ENCODE assay signal across 9 cellular contexts in genomic region chr5:161676109-161676508, GRCh38. TPM values are rescaled to one million over a fixed set of nuclear protein-coding genes. Genes with fewer than 3 reads are reported as not detected.
DNase-seq lines count a peak whose midpoint lies in the region; ATAC-seq, FAIRE-seq and TF ChIP-seq lines count a peak whose summit lies in the region.
"Had no signal": no experiment of that assay in that cellular context is flagged by ENCODE, and none has a peak within 500 bp of the region (broad histone marks: within the 10 kb centered on the region; RNA-seq: fewer than 3 reads in every experiment).

No MANE protein-coding gene starts in this region.

- H4K20me1 ChIP-seq in GM12878 (ENCODE audit: control insufficient read depth, insufficient read depth), result no peaks in the 10 kb centered on the region

- no peak overlapping the region for H3K27ac ChIP-seq in GM12878 (ENCODE audit: control insufficient read depth, insufficient read depth)
- H3K27ac ChIP-seq: parathyroid adenoma had no signal

- H3K9me3 ChIP-seq in GM12878 (replicated peaks; ENCODE audit: control insufficient read depth, insufficient read depth, low read length), result no peaks in the 10 kb centered on the region

- TF ChIP-seq CTCF in GM12878 (IDR thresholded peaks at IDR 0.05 in 2 of 3, conservative IDR thresholded peaks at IDR 0.05 in 1 of 3; ENCODE audit: control insufficient read depth in 2 of 3, extremely low read depth in 1 of 3, insufficient read depth in 1 of 3, low read depth in 3 of 3, low read length in 3 of 3), result peak; percentile 61 to 69 (median 66); a peak in 5 of 6 replicates

- CTCF ChIA-PET in GM12878 (lab: Yijun Ruan, JAX), result interaction anchor here (0.9 kb wide), 1 partner anchor 132 kb away, joined by 4 read pairs; no protein-coding TSS in a partner anchor

- no peaks in the 10 kb centered on the region for H3K79me2 ChIP-seq in GM12878 (ENCODE audit: control insufficient read depth, insufficient read depth, low read length)
- H3K79me2 ChIP-seq: parathyroid adenoma had no signal

- POLR2A ChIA-PET in GM12878 (lab: Charles Lee), result no interaction called here

- peak; percentile 75 for FAIRE-seq in GM12878 (lab: Jason Lieb, UNC)

- no peaks in the 10 kb centered on the region for H3K36me3 ChIP-seq in GM12878 (ENCODE audit: control insufficient read depth in 2 of 2, insufficient read depth in 2 of 2, low read length in 1 of 2)

- DNase-seq in DMS53 (lab: John Stamatoyannopoulos, UW) (peak; percentile 67), GM12878 (ENCODE audit: low read depth, low spot score) (peak; percentile 1), NCI-H146 (lab: John Stamatoyannopoulos, UW) (no peak), NCI-H2107 treated with DMSO at 0.1 percent for 48 hours (lab: John Stamatoyannopoulos, UW; ENCODE audit: unreplicated experiment) (no peak), head of caudate nucleus (no peak)
- no peak for DNase-seq in activated CD8-positive, alpha-beta memory T cell treated with anti-CD3 and anti-CD28 coated beads for 24 hours

- TF ChIP-seq EP300 in GM12878 (IDR thresholded peaks at IDR 0.05; ENCODE audit: borderline replicate concordance in 1 of 2, control insufficient read depth in 1 of 2, low read depth in 2 of 2, low read length in 2 of 2), result no peak

- BruUV-seq in GM12878 (replicated peaks; lab: Mats Ljungman, UMichigan), result no TSS peak

- intact Hi-C loops in GM12878 (cut with micrococcal nuclease; ENCODE audit: unreplicated experiment) (loop anchor here (1.0 to 5.0 kb wide), 2 partner anchors 130 to 1169 kb away; partner anchors contain the start of gene GABRB2), head of caudate nucleus (cut with DNase I) (no loop called here)

- H3K9ac ChIP-seq in GM12878 (ENCODE audit: control insufficient read depth, insufficient read depth, low read length), result no peak overlapping the region
- H3K9ac ChIP-seq: parathyroid adenoma had no signal

- H3K4me3 ChIP-seq in GM12878, result no peak overlapping the region

- H3K4me1 ChIP-seq in GM12878 (ENCODE audit: control insufficient read depth, insufficient read depth, low read length), result no peaks in the 10 kb centered on the region
- H3K4me1 ChIP-seq: parathyroid adenoma had no signal

- no peak for TF ChIP-seq POLR2A in GM12878 (IDR thresholded peaks at IDR 0.05; ENCODE audit: low read depth, low read length)

- SMC1A ChIA-PET in GM12878 (lab: Charles Lee; ENCODE audit: uncharacterized antibody, unreplicated experiment), result interaction anchor here (0.7 kb wide), 1 partner anchor 294 kb away, joined by 3 read pairs; no protein-coding TSS in a partner anchor

- peak; percentile 93 for ATAC-seq in GM21367 (IDR thresholded peaks at IDR 0.05; ENCODE audit: unreplicated experiment)
- ATAC-seq in HG03565 (IDR thresholded peaks at IDR 0.05; ENCODE audit: unreplicated experiment), result peak; percentile 83
- peak; percentile 91 for ATAC-seq in GM12878

- in situ Hi-C loops in GM12878 (cut with MboI), result no loop called here

- no peak overlapping the region for H3K4me2 ChIP-seq in GM12878 (ENCODE audit: control insufficient read depth, insufficient read depth)

- H2AFZ ChIP-seq in GM12878 (ENCODE audit: control insufficient read depth, low read depth, low read length), result no peak overlapping the region
- H2AFZ ChIP-seq: parathyroid adenoma had no signal

- RAD21 ChIA-PET in GM12878 (lab: Charles Lee; ENCODE audit: unreplicated experiment), result no interaction called here

- WGBS in GM12878 (ENCODE audit: insufficient coverage, insufficient replicate concordance, low lambda C conversion rate, missing lambda C conversion rate), result 0% methylated on average over 2 of the region's 2 CpGs

- no peaks in the 10 kb centered on the region for H3K27me3 ChIP-seq in GM12878 (replicated peaks in 1 of 2; ENCODE audit: control insufficient read depth in 2 of 2, insufficient read depth in 2 of 2, low read length in 1 of 2)

- peak; percentile 73 for TF ChIP-seq RAD21 in GM12878 (IDR thresholded peaks at IDR 0.05; ENCODE audit: insufficient read depth, low read depth, low read length)

TF ChIP-seq in GM12878, 131 proteins besides CTCF, POLR2A, EP300 and RAD21:
- TF ChIP-seq RELA (IDR thresholded peaks at IDR 0.05; ENCODE audit: borderline replicate concordance, partially characterized antibody) (no peak), SMC3 (IDR thresholded peaks at IDR 0.05; ENCODE audit: borderline replicate concordance, low read length) (peak; percentile 61; the same call in 1 of the 2 replicates)
TF ChIP-seq in GM12878: peak in this region for 1.

RNA-seq across cellular contexts. Expression of gene GABRA6, which starts 9.4 kb away (rescaled TPM):
- total RNA-seq in GM12878 (2013; cell fraction: nucleolus; rRNA removed), result not detected in 2 replicates
- total RNA-seq in GM12878 (2014; rRNA removed), result not detected in 2 replicates
- total RNA-seq in GM12878 (2014; rRNA removed; fragmentation: Illumina TruSeq; extraction: Trizol), result not detected in 2 replicates
- not detected in 2 replicates for total RNA-seq in GM12878 (2021)
- not detected for polyA plus RNA-seq in GM12878 (2011; ENCODE audit: low read depth)
- polyA plus RNA-seq in GM12878 (2011; rRNA removed), result not detected in 2 replicates
- polyA plus RNA-seq in GM12878 (2011; cell fraction: cytosol; rRNA removed), result not detected in 2 replicates
- 0.13 TPM in 1 of 2 replicates, not detected in the other for polyA plus RNA-seq in GM12878 (2011; cell fraction: nucleus; rRNA removed)
- polyA plus RNA-seq in GM12878 (2012), result not detected in 2 replicates
- polyA plus RNA-seq in GM12878 (2014; fragmentation: Illumina TruSeq; extraction: Trizol), result not detected in 2 replicates
- polyA plus RNA-seq in GM12878 (2014; fragmentation: Nextera tagmentation; extraction: Ambion mirVana), result not detected
- not detected in 2 replicates for polyA plus RNA-seq in GM12878 (2014; rRNA removed)
- not detected for polyA plus RNA-seq in GM12878 (2016; fragmentation: Nextera tagmentation; extraction: Ambion mirVana)
- not detected in 2 replicates for polyA minus RNA-seq in GM12878 (2011; rRNA and poly(A)+ RNA removed)
- not detected in 2 replicates for polyA minus RNA-seq in GM12878 (2011; cell fraction: cytosol; rRNA and poly(A)+ RNA removed)
- not detected in 2 replicates for polyA minus RNA-seq in GM12878 (2011; cell fraction: nucleus; rRNA and poly(A)+ RNA removed)

Comparison
In these comparisons a context has a peak if more than half of its experiments do, and no peak if none do; other contexts are left out.
1. DNase-seq: peak in DMS53 (single experiment) and GM12878 (single experiment); none in NCI-H146 (single experiment), NCI-H2107 treated with DMSO at 0.1 percent for 48 hours (single experiment), head of caudate nucleus (0 of 42) and activated CD8-positive, alpha-beta memory T cell treated with anti-CD3 and anti-CD28 coated beads for 24 hours (single experiment).
2. Peak in every context shown above with its lines, with median percentiles within 50 percentile points of each other: ATAC-seq.